1 cellular context compared by ENCODE assay signal in the genomic region with DNA sequence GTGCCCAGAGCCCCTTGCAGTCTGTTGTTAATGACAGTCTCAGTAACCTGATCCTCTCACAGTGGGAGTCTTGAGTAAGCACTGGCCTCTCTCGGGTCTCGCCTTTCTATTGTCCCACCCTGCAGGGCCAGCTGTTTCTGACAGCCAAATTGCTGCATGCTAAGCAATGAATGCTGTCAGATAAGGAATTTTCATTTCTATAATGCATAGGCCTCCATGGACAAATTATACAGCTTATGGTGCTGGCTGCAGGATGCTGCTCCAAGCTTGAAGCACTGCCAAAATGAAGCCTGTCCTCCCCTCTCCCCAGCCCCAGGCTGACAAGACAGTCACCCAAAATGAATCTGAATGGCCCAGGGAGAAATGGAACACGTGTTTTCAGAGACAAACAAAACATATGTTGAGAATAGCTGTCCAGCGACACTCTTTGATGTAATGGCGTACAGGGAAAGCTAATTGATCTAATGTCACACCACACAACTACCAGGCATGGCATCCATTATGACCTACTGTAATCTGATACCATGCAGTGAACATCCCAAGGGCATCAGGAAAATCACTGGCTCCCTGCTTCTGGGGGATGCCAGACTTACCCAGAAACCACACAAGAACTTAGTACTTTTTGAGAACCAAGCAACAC.
TF ChIP-seq lines count a peak whose summit lies in the region.

No MANE protein-coding gene starts in this region.

TF ChIP-seq in H1, 55 proteins besides CTCF, POLR2A, EP300 and RAD21 (continued from another document):
- TF ChIP-seq, protein P1, sequence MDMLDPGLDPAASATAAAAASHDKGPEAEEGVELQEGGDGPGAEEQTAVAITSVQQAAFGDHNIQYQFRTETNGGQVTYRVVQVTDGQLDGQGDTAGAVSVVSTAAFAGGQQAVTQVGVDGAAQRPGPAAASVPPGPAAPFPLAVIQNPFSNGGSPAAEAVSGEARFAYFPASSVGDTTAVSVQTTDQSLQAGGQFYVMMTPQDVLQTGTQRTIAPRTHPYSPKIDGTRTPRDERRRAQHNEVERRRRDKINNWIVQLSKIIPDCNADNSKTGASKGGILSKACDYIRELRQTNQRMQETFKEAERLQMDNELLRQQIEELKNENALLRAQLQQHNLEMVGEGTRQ (IDR thresholded peaks at IDR 0.05; ENCODE audit: low read length) = no peak
- TF ChIP-seq JUN (IDR thresholded peaks at IDR 0.05; ENCODE audit: low read depth, low read length) (no peak), HDAC6 (IDR thresholded peaks at IDR 0.05; ENCODE audit: low read depth, low read length) (no peak), TAF1 (IDR thresholded peaks at IDR 0.05; ENCODE audit: low read depth, low read length) (no peak), CTBP2 (IDR thresholded peaks at IDR 0.05; ENCODE audit: borderline replicate concordance, insufficient read depth, insufficient read length, low read length) (peak; percentile 92), BCL11A (IDR thresholded peaks at IDR 0.05; ENCODE audit: low read depth in 2 of 2, low read length in 2 of 2) (no peak), CBX5 (IDR thresholded peaks at IDR 0.05; ENCODE audit: low read depth, low read length) (no peak), JUND (IDR thresholded peaks at IDR 0.05; ENCODE audit: low read length) (no peak), RNF2 (IDR thresholded peaks at IDR 0.05; ENCODE audit: borderline replicate concordance, low read depth, low read length, missing control alignments, poor library complexity, severe bottlenecking) (no peak), KDM1A (IDR thresholded peaks at IDR 0.05; ENCODE audit: borderline replicate concordance, low read length) (no peak), TAF7 (optimal IDR thresholded peaks at IDR 0.05; ENCODE audit: borderline replicate concordance, low read depth, low read length) (no peak), SP1 (IDR thresholded peaks at IDR 0.05; ENCODE audit: low read depth, low read length) (0 out of 2 replicates have a peak, but pooled peaks have one; percentile 65), FOSL1 (IDR thresholded peaks at IDR 0.05; ENCODE audit: insufficient read depth, low read depth, low read length) (no peak), ZNF274 (IDR thresholded peaks at IDR 0.05; ENCODE audit: borderline replicate concordance, extremely low read depth, low read length) (no peak)
- TF ChIP-seq, protein P2, sequence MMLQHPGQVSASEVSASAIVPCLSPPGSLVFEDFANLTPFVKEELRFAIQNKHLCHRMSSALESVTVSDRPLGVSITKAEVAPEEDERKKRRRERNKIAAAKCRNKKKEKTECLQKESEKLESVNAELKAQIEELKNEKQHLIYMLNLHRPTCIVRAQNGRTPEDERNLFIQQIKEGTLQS (IDR thresholded peaks at IDR 0.05; ENCODE audit: insufficient read depth, low read depth, low read length) = no peak
TF ChIP-seq in H1: peak in this region for 13.
